22 cellular contexts compared by ENCODE assay signal in the genomic region with DNA sequence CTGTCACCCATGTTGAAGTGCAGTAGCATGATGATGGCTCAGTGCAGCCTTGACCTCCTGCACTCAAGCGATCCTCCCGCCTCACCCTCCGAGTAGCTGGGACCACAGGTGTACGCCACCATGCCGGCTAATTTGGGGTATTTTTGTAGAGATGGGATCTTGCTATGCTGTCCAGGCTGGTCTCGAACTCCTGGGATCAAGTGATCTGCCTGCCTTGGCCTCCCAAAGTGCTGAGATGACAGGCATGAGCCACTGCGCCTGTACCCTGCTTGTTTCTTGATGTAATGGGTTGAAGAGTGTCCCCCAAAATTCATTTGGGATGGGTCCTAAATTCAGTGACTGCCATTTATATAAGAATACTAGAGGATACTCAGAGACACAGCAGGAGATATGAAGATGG. TPM values are rescaled to one million over a fixed set of nuclear protein-coding genes. Genes with fewer than 3 reads are reported as not detected.
A peak's percentile ranks its signal among the peaks of the same experiment; 100 is the strongest.
DNase-seq lines count a peak whose midpoint lies in the region; ATAC-seq, FAIRE-seq and TF ChIP-seq lines count a peak whose summit lies in the region.
"Had no signal": no experiment of that assay in that cellular context is flagged by ENCODE, and none has a peak within 500 bp of the region (broad histone marks: within the 10 kb centered on the region; RNA-seq: fewer than 3 reads in every experiment).

No MANE protein-coding gene starts in this region.

- TF ChIP-seq EP300 in H1 (IDR thresholded peaks at IDR 0.05; ENCODE audit: borderline replicate concordance in 1 of 2, low read depth in 2 of 2, low read length in 2 of 2): no peak
- TF ChIP-seq EP300 in HepG2 (IDR thresholded peaks at IDR 0.05; ENCODE audit: low read depth in 2 of 2, low read length in 2 of 2): no peak
- no peak for TF ChIP-seq EP300 in HepG2 (CRISPR knock-in tag; IDR thresholded peaks at IDR 0.05; ENCODE audit: borderline replicate concordance)

- H3K4me1 ChIP-seq in H1 (replicated peaks in 1 of 4; ENCODE audit: control insufficient read depth in 3 of 4, insufficient read depth in 4 of 4, low read length in 3 of 4): no peaks in the 10 kb centered on the region
- no peaks in the 10 kb centered on the region for H3K4me1 ChIP-seq in HepG2 (ENCODE audit: insufficient read depth, low read length)
- H3K4me1 ChIP-seq: A549, Caco-2 had no signal

- H3K79me2 ChIP-seq in H1 (ENCODE audit: control insufficient read depth in 1 of 2, insufficient read depth in 2 of 2, low read length in 2 of 2) (no peaks in the 10 kb centered on the region), HepG2 (ENCODE audit: insufficient read depth, low read length) (no peaks in the 10 kb centered on the region)

- H3K36me3 ChIP-seq in H1 (ENCODE audit: control insufficient read depth in 2 of 4, insufficient read depth in 4 of 4, low read length in 3 of 4) (no peaks in the 10 kb centered on the region), HepG2 (replicated peaks in 1 of 2; ENCODE audit: control insufficient read depth in 1 of 2, insufficient read depth in 2 of 2, low read length in 2 of 2) (peaks cover 77 to 94% of the 10 kb centered on the region in 2 experiments)
- H3K36me3 ChIP-seq: BLaER1 treated with 17β-estradiol and CSF1 and Interleukin-3, amounts not matched to agents 10 nM and 100 nM had no signal

- H2BK12ac ChIP-seq in H1 (ENCODE audit: low read depth, low read length): no peak overlapping the region

- H4K5ac ChIP-seq in H1 (ENCODE audit: insufficient read length, low read depth, low read length): no peak overlapping the region

- H3K14ac ChIP-seq in H1 (ENCODE audit: insufficient read length): no peak overlapping the region

- no peak overlapping the region for H2AK5ac ChIP-seq in H1 (ENCODE audit: low read depth, low read length)

- no peaks in the 10 kb centered on the region for H3K79me1 ChIP-seq in H1 (ENCODE audit: low read depth, low read length)

- H2BK20ac ChIP-seq in H1 (ENCODE audit: low read length): no peak overlapping the region

- TF ChIP-seq CTCF in WTC11 (IDR thresholded peaks at IDR 0.05) (no peak), H1 (IDR thresholded peaks at IDR 0.05; ENCODE audit: control extremely low read depth in 1 of 3, insufficient read depth in 1 of 3, low read depth in 1 of 3, low read length in 3 of 3) (no peak), HepG2 (CRISPR knock-in tag; IDR thresholded peaks at IDR 0.05) (no peak)

- H4K20me1 ChIP-seq in H1 (replicated peaks in 1 of 2; ENCODE audit: control insufficient read depth in 1 of 2, insufficient read depth in 2 of 2, low read length in 2 of 2): no peaks in the 10 kb centered on the region
- H4K20me1 ChIP-seq in HepG2 (ENCODE audit: insufficient read depth, low read length): no peaks in the 10 kb centered on the region
- H4K20me1 ChIP-seq: BLaER1 treated with 17β-estradiol and CSF1 and Interleukin-3, amounts not matched to agents 10 nM and 100 nM had no signal

- 77% methylated on average over 7 of the region's 7 CpGs; no CpG with 5 or more reads in 1 of the 2 experiments for WGBS in H1 (ENCODE audit: extremely low coverage in 1 of 2, insufficient coverage in 1 of 2, insufficient read length in 1 of 2, insufficient replicate concordance in 2 of 2, low coverage in 1 of 2, low lambda C conversion rate in 2 of 2, missing lambda C conversion rate in 1 of 2), 2 experiments
- 83% methylated on average over 7 of the region's 7 CpGs for WGBS in HepG2 (ENCODE audit: low lambda C conversion rate)

- H3K4me3 ChIP-seq in H1 (ENCODE audit: extremely low read depth in 1 of 4, insufficient read depth in 2 of 4, low read depth in 3 of 4, low read length in 4 of 4): no peak overlapping the region
- H3K4me3 ChIP-seq in HepG2 (replicated peaks in 1 of 3; ENCODE audit: insufficient read depth in 1 of 3, low read depth in 2 of 3, low read length in 3 of 3): no peak overlapping the region
- H3K4me3 ChIP-seq: A549; BLaER1 treated with 17β-estradiol and CSF1 and Interleukin-3, amounts not matched to agents 10 nM and 100 nM had no signal

- intact Hi-C loops in HepG2 (cut with micrococcal nuclease; ENCODE audit: unreplicated experiment) (no loop called here), left cardiac atrium (cut with DNase I) (no loop called here), posterior vena cava (cut with DNase I) (no loop called here)

- peaks cover 18% of the 10 kb centered on the region for H3K9me3 Mint-ChIP-seq in WTC11
- H3K9me3 Mint-ChIP-seq: CD4-positive, alpha-beta T cell; CD8-positive, alpha-beta T cell had no signal

- FAIRE-seq in H1 (lab: Jason Lieb, UNC): no peak
- FAIRE-seq in HepG2 (lab: Jason Lieb, UNC): no peak
- FAIRE-seq: A549, D721Med, G401.6, GM12891, GM19239 had no signal

- no peaks in the 10 kb centered on the region for H3K4me1 Mint-ChIP-seq in WTC11
- H3K4me1 Mint-ChIP-seq: B cell had no signal

- no peak for DNase-seq in WTC11 (ENCODE audit: low spot score)
- no peak for DNase-seq in H1 (ENCODE audit: low read depth in 1 of 2, low spot score in 2 of 2)
- no peak for DNase-seq in HepG2 (ENCODE audit: low spot score)
- no peak for DNase-seq in left cardiac atrium
- no peak for DNase-seq in posterior vena cava (ENCODE audit: low spot score)
- DNase-seq: AML-193; Caco-2; Calu3; CD4-positive, alpha-beta T cell; CD8-positive, alpha-beta T cell; DMS79 treated with DMSO at 0.1 percent for 48 hours; GF-D8 had no signal

- ATAC-seq in WTC11 (no peak), HepG2 (no peak), left cardiac atrium (no peak)
- ATAC-seq: A549; CD8-positive, alpha-beta T cell had no signal

- TF ChIP-seq RAD21 in H1 (IDR thresholded peaks at IDR 0.05 in 1 of 2, conservative IDR thresholded peaks at IDR 0.05 in 1 of 2; ENCODE audit: low read depth in 2 of 2, low read length in 2 of 2): no peak
- no peak for TF ChIP-seq RAD21 in HepG2 (CRISPR knock-in tag; IDR thresholded peaks at IDR 0.05)

- no peak overlapping the region for H3K56ac ChIP-seq in H1 (replicated peaks; ENCODE audit: insufficient read length, low read depth, low read length)

- no peak overlapping the region for H2BK15ac ChIP-seq in H1 (ENCODE audit: low read length)

- H2BK120ac ChIP-seq in H1 (replicated peaks; ENCODE audit: low read depth, low read length): no peak overlapping the region

- BruUV-seq in HepG2 (replicated peaks; lab: Mats Ljungman, UMichigan): no TSS peak

- no peaks in the 10 kb centered on the region; the same call in 1 of the 2 replicates for H3K27me3 Mint-ChIP-seq in WTC11 (ENCODE audit: low read depth)

- no peak overlapping the region for H3K18ac ChIP-seq in H1 (ENCODE audit: extremely low read depth, low read length)

- POLR2A ChIA-PET in WTC11 (lab: Charles Lee): no interaction called here
- POLR2A ChIA-PET in H1 (lab: Charles Lee; ENCODE audit: partially characterized antibody): no interaction called here
- POLR2A ChIA-PET in HepG2 (lab: Yijun Ruan, JAX): no interaction called here

- H4K91ac ChIP-seq in H1 (replicated peaks; ENCODE audit: insufficient read length, low read length): no peak overlapping the region

- H3K9ac ChIP-seq in H1 (replicated peaks in 1 of 4; ENCODE audit: extremely low read depth in 1 of 4, low read depth in 3 of 4, low read length in 3 of 4) (no peak overlapping the region), HepG2 (ENCODE audit: insufficient read depth, low read depth, low read length) (no peak overlapping the region)
- H3K9ac ChIP-seq: BLaER1 treated with 17β-estradiol and CSF1 and Interleukin-3, amounts not matched to agents 10 nM and 100 nM had no signal

- H3K27ac Mint-ChIP-seq in WTC11: no peak overlapping the region
- H3K27ac Mint-ChIP-seq: B cell; CD4-positive, alpha-beta T cell; CD8-positive, alpha-beta T cell had no signal

- H3K27me3 ChIP-seq in H1 (replicated peaks in 1 of 4; ENCODE audit: control insufficient read depth in 3 of 4, extremely low read depth in 1 of 4, insufficient read depth in 3 of 4, low read length in 3 of 4): no peaks in the 10 kb centered on the region
- H3K27me3 ChIP-seq in HepG2 (ENCODE audit: control insufficient read depth in 1 of 2, insufficient read depth in 2 of 2, low read length in 2 of 2): no peaks in the 10 kb centered on the region

- TF ChIP-seq POLR2A in H1 (IDR thresholded peaks at IDR 0.05; ENCODE audit: control extremely low read depth in 1 of 2, low read depth in 2 of 2, low read length in 2 of 2): no peak
- TF ChIP-seq POLR2A in HepG2 (IDR thresholded peaks at IDR 0.05; ENCODE audit: insufficient read depth in 1 of 2, low read depth in 2 of 2, low read length in 2 of 2): no peak

- in situ Hi-C loops in HepG2 (cut with HindIII; ENCODE audit: extremely low pct_ligation_motif_present, low pct_unique_long_range_greater_than_20kb): no loop called here

- H2BK5ac ChIP-seq in H1 (ENCODE audit: low read depth, low read length): no peak overlapping the region

- CTCF ChIA-PET in WTC11 (lab: Charles Lee) (no interaction called here), H1 (lab: Charles Lee; ENCODE audit: partially characterized antibody) (interaction anchor here (0.6 to 1.3 kb wide), 2 partner anchors 10 to 23 kb away, joined by 3 read pairs; no protein-coding TSS in a partner anchor), HepG2 (lab: Yijun Ruan, JAX; ENCODE audit: low intra/inter-chr PET ratio, low total read pairs) (no interaction called here)

- H4K8ac ChIP-seq in H1 (ENCODE audit: extremely low read depth, insufficient read depth, low read length): peak overlapping the region; percentile 18; the same call in 1 of the 2 replicates

- H3K23me2 ChIP-seq in H1 (ENCODE audit: low read depth, low read length): no peaks in the 10 kb centered on the region

- H3K27ac ChIP-seq in H1 (ENCODE audit: low read depth, low read length) (no peak overlapping the region), HepG2 (ENCODE audit: extremely low read length, insufficient read depth, low read length) (no peak overlapping the region)
- H3K27ac ChIP-seq: 22Rv1; A549; BLaER1 treated with 17β-estradiol and CSF1 and Interleukin-3, amounts not matched to agents 10 nM and 100 nM; C4-2B had no signal

- H2AFZ ChIP-seq in H1 (ENCODE audit: low read length): no peak overlapping the region
- no peak overlapping the region for H2AFZ ChIP-seq in HepG2 (ENCODE audit: low read length)

- H3K36me3 Mint-ChIP-seq in WTC11: 0 out of 2 replicates have a peak, but pooled peaks cover 3% of the 10 kb centered on the region
- H3K36me3 Mint-ChIP-seq: CD8-positive, alpha-beta T cell had no signal

- no peak overlapping the region for H3K4ac ChIP-seq in H1 (replicated peaks; ENCODE audit: insufficient read length, low read depth, low read length)

- H3K9me3 ChIP-seq in H1 (ENCODE audit: insufficient read depth in 2 of 2, low read depth in 1 of 2, low read length in 1 of 2): no peaks in the 10 kb centered on the region; a peak in 1 of 4 replicates
- H3K9me3 ChIP-seq in HepG2 (ENCODE audit: low read length): no peaks in the 10 kb centered on the region
- H3K9me3 ChIP-seq: A549, Caco-2 had no signal

- H3K4me2 ChIP-seq in H1 (ENCODE audit: insufficient read depth in 1 of 2, low read depth in 2 of 2, low read length in 2 of 2) (no peak overlapping the region), HepG2 (ENCODE audit: low read depth, low read length) (no peak overlapping the region)
- H3K4me2 ChIP-seq: A549; BLaER1 treated with 17β-estradiol and CSF1 and Interleukin-3, amounts not matched to agents 10 nM and 100 nM had no signal

- no peak overlapping the region for H3K4me3 Mint-ChIP-seq in WTC11
- H3K4me3 Mint-ChIP-seq: B cell; CD4-positive, alpha-beta T cell; CD8-positive, alpha-beta T cell had no signal

- no peak overlapping the region for H3K23ac ChIP-seq in H1 (ENCODE audit: insufficient read length)

RNA-seq across cellular contexts. Expression of a gene that starts 57.2 kb away (rescaled TPM):
- 1.3 to 2.0 TPM (median 1.8 TPM) in 3 replicates for total RNA-seq in WTC11 (2021)
- total RNA-seq in H1 (2021; fragmentation: NEBNext Ultra II Directional; extraction: Animal tissue kit (Norgen Biotek cat#: 25700)): 1.3 and 1.8 TPM in 2 replicates
- polyA plus RNA-seq in H1 (2011; rRNA removed): 1.6 and 1.8 TPM in 2 replicates
- 2.2 TPM for polyA plus RNA-seq in H1 (2011; cell fraction: cytosol; rRNA removed)
- polyA plus RNA-seq in H1 (2011; cell fraction: nucleus; rRNA removed): 4.1 TPM
- polyA plus RNA-seq in H1 (2012, experiment 1 of 2): 0.87 to 1.8 TPM (median 1.5 TPM) in 4 replicates
- 0.67 TPM for polyA plus RNA-seq in H1 (2012, experiment 2 of 2)
- polyA plus RNA-seq in H1 (2013, experiment 1 of 2): 1.4 TPM
- polyA plus RNA-seq in H1 (2013, experiment 2 of 2): 1.3 TPM
- polyA minus RNA-seq in H1 (2011; rRNA and poly(A)+ RNA removed): 2.0 and 2.7 TPM in 2 replicates
- 1.4 TPM for polyA minus RNA-seq in H1 (2011; cell fraction: cytosol; rRNA and poly(A)+ RNA removed)
- polyA minus RNA-seq in H1 (2011; cell fraction: nucleus; rRNA and poly(A)+ RNA removed): 5.4 TPM
- total RNA-seq in HepG2 (2016; rRNA removed; fragmentation: Illumina TruSeq; extraction: Trizol): 69.0 and 105 TPM in 2 replicates
- 46.6 and 50.0 TPM in 2 replicates for total RNA-seq in HepG2 (2016; cell fraction: cytosol; rRNA removed; fragmentation: Illumina TruSeq; extraction: Trizol; ENCODE audit: low read depth)
- total RNA-seq in HepG2 (2016; cell fraction: insoluble cytoplasmic fraction; rRNA removed; fragmentation: Illumina TruSeq; extraction: Trizol): 66.2 and 111 TPM in 2 replicates
- total RNA-seq in HepG2 (2016; cell fraction: membrane; rRNA removed; fragmentation: Illumina TruSeq; extraction: Trizol): 72.4 and 74.0 TPM in 2 replicates
- 130 and 145 TPM in 2 replicates for total RNA-seq in HepG2 (2016; cell fraction: nucleus; rRNA removed; fragmentation: Illumina TruSeq; extraction: Trizol)
- 82.4 and 93.6 TPM in 2 replicates for polyA plus RNA-seq in HepG2 (2011; rRNA removed)
- 54.2 and 60.1 TPM in 2 replicates for polyA plus RNA-seq in HepG2 (2011; cell fraction: cytosol; rRNA removed)
- polyA plus RNA-seq in HepG2 (2011; cell fraction: nucleus; rRNA removed): 278 and 296 TPM in 2 replicates
- polyA plus RNA-seq in HepG2 (2012): 40.5 and 55.8 TPM in 2 replicates
- polyA plus RNA-seq in HepG2 (2016; cell fraction: cytosol; fragmentation: Illumina TruSeq; extraction: Trizol; ENCODE audit: low read depth): 42.5 and 47.9 TPM in 2 replicates
- polyA plus RNA-seq in HepG2 (2016; cell fraction: insoluble cytoplasmic fraction; fragmentation: Illumina TruSeq; extraction: Trizol; ENCODE audit: low read depth): 81.9 and 89.8 TPM in 2 replicates
- 76.1 and 80.8 TPM in 2 replicates for polyA plus RNA-seq in HepG2 (2016; cell fraction: membrane; fragmentation: Illumina TruSeq; extraction: Trizol; ENCODE audit: low read depth)
- polyA plus RNA-seq in HepG2 (2016; cell fraction: nucleus; fragmentation: Illumina TruSeq; extraction: Trizol; ENCODE audit: insufficient read depth, low read depth): 234 and 237 TPM in 2 replicates
- 3.8 and 144 TPM in 2 replicates for polyA minus RNA-seq in HepG2 (2011; rRNA and poly(A)+ RNA removed; ENCODE audit: low replicate concordance)
- 22.9 and 30.3 TPM in 2 replicates for polyA minus RNA-seq in HepG2 (2011; cell fraction: cytosol; rRNA and poly(A)+ RNA removed)
- polyA minus RNA-seq in HepG2 (2011; cell fraction: nucleus; rRNA and poly(A)+ RNA removed): 184 and 244 TPM in 2 replicates
- total RNA-seq in left cardiac atrium: 1 to 10 TPM; 2.0 to 8.2 TPM
- under 1 TPM; 0.38 to 0.74 TPM for total RNA-seq in posterior vena cava
- total RNA-seq: A172; B cell; CD4-positive, alpha-beta T cell; CD8-positive, alpha-beta T cell had no signal

Comparison
In these comparisons a context has a peak if more than half of its experiments do, and no peak if none do; other contexts are left out.
1. RNA of a gene that starts 57.2 kb away (total RNA-seq): 46.6 to 145 TPM in HepG2; 2.0 to 8.2 TPM in left cardiac atrium, 1.3 to 1.8 TPM in H1, 1.3 to 2.0 TPM in WTC11 and 0.38 to 0.74 TPM in posterior vena cava; every median in the first group is over 4 times any median in the second.